Comparison of ENCODE assay signal across 8 cellular contexts in the genomic region with DNA sequence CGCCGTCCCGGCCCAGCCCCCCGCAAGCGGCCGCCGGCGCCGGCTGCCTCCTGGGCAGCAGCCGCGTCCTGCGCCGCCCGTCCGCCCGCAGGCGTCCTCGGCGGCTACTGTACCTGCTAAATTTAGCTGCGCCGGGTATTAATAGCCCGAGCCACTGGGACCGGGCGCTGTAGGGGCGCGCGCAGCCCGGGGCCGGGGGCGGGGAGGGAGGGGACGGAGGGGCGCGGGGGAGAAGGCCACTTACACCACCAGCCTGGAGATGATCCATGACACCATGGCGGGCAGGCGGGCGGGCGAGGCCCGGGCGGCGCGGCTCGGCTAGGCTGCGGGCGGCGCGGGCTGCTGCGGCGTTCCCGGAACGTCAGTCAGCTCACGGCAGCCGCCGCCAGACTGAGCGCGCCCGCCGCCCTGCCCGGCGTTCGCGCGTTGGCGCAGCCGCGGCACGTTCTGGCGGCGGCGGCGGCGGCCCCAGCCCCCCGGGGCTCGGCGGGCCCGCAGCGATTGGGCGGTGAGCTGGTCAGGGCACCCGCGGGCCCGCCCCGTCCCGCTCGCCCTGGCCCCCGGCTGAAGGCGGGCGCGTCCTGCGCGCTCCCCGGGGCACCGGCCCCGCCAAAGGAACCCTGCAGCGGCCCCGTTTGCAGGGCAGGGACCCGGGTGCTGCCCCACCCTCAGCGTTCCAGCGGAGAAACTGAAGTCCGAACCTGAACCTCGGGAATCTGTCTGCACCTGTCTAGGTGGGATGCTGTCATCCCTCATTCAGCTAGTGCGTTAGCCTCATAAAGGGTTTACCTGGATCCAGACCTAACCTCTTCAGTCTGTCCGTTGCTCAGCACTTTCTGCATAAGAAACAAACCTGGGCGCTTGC. TPM values are rescaled to one million over a fixed set of nuclear protein-coding genes. Genes with fewer than 3 reads are reported as not detected.
A peak's percentile ranks its signal among the peaks of the same experiment; 100 is the strongest.
DNase-seq lines count a peak whose midpoint lies in the region; ATAC-seq and TF ChIP-seq lines count a peak whose summit lies in the region.

Gene REEP1, minus strand, starts transcription at position 392 of the 865 bp plus-strand sequence. Its CDS starts 116 bp downstream, at position 276.

- CTCF ChIA-PET in PC-9 (lab: Charles Lee): interaction anchor here (0.7 kb wide), 1 partner anchor 105 kb away, joined by 4 read pairs; no protein-coding TSS in a partner anchor

- TF ChIP-seq CTCF in PC-9 (conservative IDR thresholded peaks at IDR 0.05): no peak

- intact Hi-C loops in PC-9 (cut with micrococcal nuclease; ENCODE audit: unreplicated experiment): no loop called here

- no peaks in the 10 kb centered on the region for H3F3A ChIP-seq in PC-9 (ENCODE audit: insufficient read depth, low read depth)

- POLR2A ChIA-PET in PC-9 (lab: Charles Lee; ENCODE audit: unreplicated experiment): interaction anchor here (0.6 kb wide), 1 partner anchor 103 kb away, joined by 4 read pairs; the partner anchor contains the start of gene KDM3A

- H3K4me1 ChIP-seq in PC-9 (replicated peaks; ENCODE audit: insufficient read depth): no peaks in the 10 kb centered on the region

- no peaks in the 10 kb centered on the region for H3K9me3 ChIP-seq in PC-9 (ENCODE audit: insufficient read depth, low read depth)

- peak within 1 kb of the TSS; percentile 68 for H3K4me2 ChIP-seq in PC-9

- H3K27ac ChIP-seq in PC-9: no peak within 1 kb of the TSS
- H3K27ac ChIP-seq in caudate nucleus (ENCODE audit: low read depth, low read length): peak within 1 kb of the TSS; percentile 18

- no peak within 1 kb of the TSS for H2AFZ ChIP-seq in PC-9

- H3K27me3 ChIP-seq in PC-9 (ENCODE audit: insufficient read depth, low read depth): peaks cover 83% of the 10 kb centered on the region

- peaks cover 9% of the 10 kb centered on the region for H3K9me3 Mint-ChIP-seq in stimulated activated memory B cell treated with anti-CD40 and anti-IgM and Interleukin-4, amounts not matched to agents 10 μg/mL and 1 μg/mL and 100 μg/mL, for 72 hours

- H3K36me3 ChIP-seq in PC-9 (ENCODE audit: low read depth): no peaks in the 10 kb centered on the region

- H3K36me3 Mint-ChIP-seq in stimulated activated memory B cell treated with anti-CD40 and anti-IgM and Interleukin-4, amounts not matched to agents 10 μg/mL and 1 μg/mL and 100 μg/mL, for 72 hours: no peaks in the 10 kb centered on the region

- H3K27me3 Mint-ChIP-seq in stimulated activated memory B cell treated with anti-CD40 and anti-IgM and Interleukin-4, amounts not matched to agents 10 μg/mL and 1 μg/mL and 100 μg/mL, for 72 hours: peaks cover 77% of the 10 kb centered on the region

- peak within 1 kb of the TSS; percentile 75 for H3K4me3 Mint-ChIP-seq in stimulated activated memory B cell treated with anti-CD40 and anti-IgM and Interleukin-4, amounts not matched to agents 10 μg/mL and 1 μg/mL and 100 μg/mL, for 72 hours

- ATAC-seq in stimulated activated memory B cell treated with anti-CD40 and anti-IgM and Interleukin-4, amounts not matched to agents 10 μg/mL and 1 μg/mL and 100 μg/mL, for 72 hours: peak; percentile 47
- ATAC-seq in GM21825 (IDR thresholded peaks at IDR 0.05; ENCODE audit: unreplicated experiment) (no peak), GM21737 (IDR thresholded peaks at IDR 0.05; ENCODE audit: unreplicated experiment) (no peak)

- peaks cover 14% of the 10 kb centered on the region for H3K4me1 Mint-ChIP-seq in stimulated activated memory B cell treated with anti-CD40 and anti-IgM and Interleukin-4, amounts not matched to agents 10 μg/mL and 1 μg/mL and 100 μg/mL, for 72 hours

- peak within 1 kb of the TSS; percentile 38; the same call in 1 of the 2 replicates for H3K4me3 ChIP-seq in PC-9

- H4K20me1 ChIP-seq in PC-9 (ENCODE audit: insufficient read depth): no peaks in the 10 kb centered on the region

- DNase-seq in activated T-cell treated with anti-CD3 and anti-CD28 coated beads for 24 hours (ENCODE audit: low read depth) (peak; percentile 4), activated T-cell treated with anti-CD3 and anti-CD28 coated beads for 4 hours (no peak), PC-9 (peak in 1 of 2 experiments; percentile 16), caudate nucleus (lab: John Stamatoyannopoulos, UW) (peak in 16 of 61 donors; percentile 19 to 61 (median 38)), left kidney (ENCODE audit: low read depth, low spot score) (peak; percentile 68)

- no peaks in the 10 kb centered on the region for H3K9me2 ChIP-seq in PC-9 (ENCODE audit: insufficient read depth)

- BruUV-seq in PC-9 (replicated peaks; lab: Mats Ljungman, UMichigan): no TSS peak

- H3K79me2 ChIP-seq in PC-9 (ENCODE audit: low read depth): no peaks in the 10 kb centered on the region

- H3K27ac Mint-ChIP-seq in stimulated activated memory B cell treated with anti-CD40 and anti-IgM and Interleukin-4, amounts not matched to agents 10 μg/mL and 1 μg/mL and 100 μg/mL, for 72 hours: no peak within 1 kb of the TSS

RNA-seq across cellular contexts. Expression of gene REEP1, which starts in this region (rescaled TPM):
- 0.25 and 0.31 TPM in 2 replicates for total RNA-seq in PC-9 (2021)
